Comparison of ENCODE assay signal across 1 cellular context in genomic region chr4:141658316-141658715, GRCh38.
TF ChIP-seq lines count a peak whose summit lies in the region.

No MANE protein-coding gene starts in this region.

TF ChIP-seq in WTC11, 78 proteins besides CTCF, POLR2A, EP300 and RAD21 (continued from another document):
- no peak for TF ChIP-seq IRF2 (CRISPR knock-in tag; IDR thresholded peaks at IDR 0.05; ENCODE audit: borderline replicate concordance, low read depth)
- TF ChIP-seq, protein P1, sequence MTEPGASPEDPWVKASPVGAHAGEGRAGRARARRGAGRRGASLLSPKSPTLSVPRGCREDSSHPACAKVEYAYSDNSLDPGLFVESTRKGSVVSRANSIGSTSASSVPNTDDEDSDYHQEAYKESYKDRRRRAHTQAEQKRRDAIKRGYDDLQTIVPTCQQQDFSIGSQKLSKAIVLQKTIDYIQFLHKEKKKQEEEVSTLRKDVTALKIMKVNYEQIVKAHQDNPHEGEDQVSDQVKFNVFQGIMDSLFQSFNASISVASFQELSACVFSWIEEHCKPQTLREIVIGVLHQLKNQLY (CRISPR knock-in tag; IDR thresholded peaks at IDR 0.05): no peak
- no peak for TF ChIP-seq ZNF671 (CRISPR knock-in tag; IDR thresholded peaks at IDR 0.05)
- TF ChIP-seq ZNF416 (CRISPR knock-in tag; IDR thresholded peaks at IDR 0.05): no peak
